In genomic region chr19:55678121-55678671, GRCh38 we compare ENCODE assay signal across 9 cellular contexts. TPM values are rescaled to one million over a fixed set of nuclear protein-coding genes. Genes with fewer than 3 reads are reported as not detected.
DNase-seq lines count a peak whose midpoint lies in the region; ATAC-seq, FAIRE-seq and TF ChIP-seq lines count a peak whose summit lies in the region.
"Had no signal": no experiment of that assay in that cellular context is flagged by ENCODE, and none has a peak within 500 bp of the region (broad histone marks: within the 10 kb centered on the region; RNA-seq: fewer than 3 reads in every experiment).

No MANE protein-coding gene starts in this region.

- no peak overlapping the region for H3K4me3 Mint-ChIP-seq in activated T-helper 1 cell treated with anti-CD3 and anti-CD28 coated beads, Interleukin-12 subunit alpha, Interleukin-12 subunit beta, Interleukin-2, Interleukin-4 antibody, amounts not matched to agents 30 ng/mL and 10 ng/mL and 1 ng/mL, durations not matched to agents 14 hours and 24 hours and 36 hours

- intact Hi-C loops in kidney (cut with DNase I): no loop called here
- intact Hi-C loops in activated T-helper 1 cell treated with anti-CD3 and anti-CD28 coated beads, Interleukin-12 subunit alpha, Interleukin-12 subunit beta, Interleukin-2, Interleukin-4 antibody, amounts not matched to agents 30 ng/mL and 10 ng/mL and 1 ng/mL, durations not matched to agents 14 hours and 24 hours and 36 hours (cut with micrococcal nuclease): loop anchor here (5.0 kb wide), 1 partner anchor 444 kb away; the partner anchor contains the start of gene ZNF787
- intact Hi-C loops in PC-9 (cut with micrococcal nuclease; ENCODE audit: unreplicated experiment): no loop called here

- no peak overlapping the region for H2AFZ ChIP-seq in PC-9

- POLR2A ChIA-PET in PC-9 (lab: Charles Lee; ENCODE audit: unreplicated experiment): no interaction called here

- H4K20me1 ChIP-seq in PC-9 (ENCODE audit: insufficient read depth): peaks cover 54% of the 10 kb centered on the region

- TF ChIP-seq CTCF in kidney (IDR thresholded peaks at IDR 0.05; ENCODE audit: borderline replicate concordance, extremely low read depth, insufficient read depth): no peak
- TF ChIP-seq CTCF in WERI-Rb-1 (IDR thresholded peaks at IDR 0.05; ENCODE audit: low read depth, low read length): no peak
- no peak for TF ChIP-seq CTCF in PC-9 (conservative IDR thresholded peaks at IDR 0.05)

- peaks cover 39% of the 10 kb centered on the region for H3K36me3 Mint-ChIP-seq in activated T-helper 1 cell treated with anti-CD3 and anti-CD28 coated beads, Interleukin-12 subunit alpha, Interleukin-12 subunit beta, Interleukin-2, Interleukin-4 antibody, amounts not matched to agents 30 ng/mL and 10 ng/mL and 1 ng/mL, durations not matched to agents 14 hours and 24 hours and 36 hours (ENCODE audit: low read depth)

- H3K27ac ChIP-seq in kidney (ENCODE audit: low read depth in 2 of 2, low read length in 2 of 2): no peak overlapping the region
- H3K27ac ChIP-seq in WERI-Rb-1: no peak overlapping the region
- H3K27ac ChIP-seq in PC-9: no peak overlapping the region
- H3K27ac ChIP-seq: SJSA1 had no signal

- peaks cover 14% of the 10 kb centered on the region for H3F3A ChIP-seq in PC-9 (ENCODE audit: insufficient read depth, low read depth)

- no peaks in the 10 kb centered on the region for H3K27me3 ChIP-seq in WERI-Rb-1 (ENCODE audit: insufficient read depth, low read depth, severe bottlenecking)
- H3K27me3 ChIP-seq in PC-9 (ENCODE audit: insufficient read depth, low read depth): no peaks in the 10 kb centered on the region
- H3K27me3 ChIP-seq in H7 (ENCODE audit: control insufficient read depth, insufficient read depth, low read length): no peaks in the 10 kb centered on the region
- H3K27me3 ChIP-seq: SJSA1 had no signal

- no peak for FAIRE-seq in kidney (lab: Jason Lieb, UNC)

- TF ChIP-seq POLR2A in GM18526 (IDR thresholded peaks at IDR 0.05; ENCODE audit: extremely low read depth, insufficient read length): peak; percentile 36

- H3K4me1 ChIP-seq in kidney (ENCODE audit: control insufficient read depth in 1 of 2, insufficient read depth in 1 of 2, low read depth in 1 of 2, low read length in 2 of 2) (peaks cover 52 to 60% of the 10 kb centered on the region in 2 donors), PC-9 (replicated peaks; ENCODE audit: insufficient read depth) (peaks cover 19% of the 10 kb centered on the region)

- no peaks in the 10 kb centered on the region for H3K9me2 ChIP-seq in PC-9 (ENCODE audit: insufficient read depth)

- no peaks in the 10 kb centered on the region for H3K9me3 Mint-ChIP-seq in activated T-helper 1 cell treated with anti-CD3 and anti-CD28 coated beads, Interleukin-12 subunit alpha, Interleukin-12 subunit beta, Interleukin-2, Interleukin-4 antibody, amounts not matched to agents 30 ng/mL and 10 ng/mL and 1 ng/mL, durations not matched to agents 14 hours and 24 hours and 36 hours

- no peak overlapping the region for H3K27ac Mint-ChIP-seq in activated T-helper 1 cell treated with anti-CD3 and anti-CD28 coated beads, Interleukin-12 subunit alpha, Interleukin-12 subunit beta, Interleukin-2, Interleukin-4 antibody, amounts not matched to agents 30 ng/mL and 10 ng/mL and 1 ng/mL, durations not matched to agents 14 hours and 24 hours and 36 hours

- H3K4me3 ChIP-seq in kidney (ENCODE audit: low read length in 2 of 2) (peak overlapping the region in 1 of 2 donors; percentile 97), WERI-Rb-1 (ENCODE audit: low read depth, low read length) (no peak overlapping the region), PC-9 (no peak overlapping the region), H7 (ENCODE audit: insufficient read depth, low read depth, low read length) (no peak overlapping the region)
- H3K4me3 ChIP-seq: SJSA1 had no signal

- H3K9me3 ChIP-seq in kidney (ENCODE audit: control insufficient read depth in 1 of 2, low read length in 2 of 2): no peaks in the 10 kb centered on the region
- no peaks in the 10 kb centered on the region for H3K9me3 ChIP-seq in WERI-Rb-1 (ENCODE audit: severe bottlenecking)
- H3K9me3 ChIP-seq in PC-9 (ENCODE audit: insufficient read depth, low read depth): no peaks in the 10 kb centered on the region
- H3K9me3 ChIP-seq: SJSA1 had no signal

- peak; percentile 92 for DNase-seq in NOMO-1 treated with dmso at 0.1 percent for 144 hours (lab: John Stamatoyannopoulos, UW; ENCODE audit: unreplicated experiment)
- DNase-seq in kidney: peak; percentile 78
- no peak for DNase-seq in WERI-Rb-1
- no peak for DNase-seq in activated T-helper 1 cell treated with anti-CD3 and anti-CD28 coated beads, Interleukin-12 subunit alpha, Interleukin-12 subunit beta, Interleukin-2, Interleukin-4 antibody, amounts not matched to agents 30 ng/mL and 10 ng/mL and 1 ng/mL, durations not matched to agents 14 hours and 24 hours and 36 hours (ENCODE audit: low spot score)
- DNase-seq in PC-9: no peak
- no peak for DNase-seq in H7

- CTCF ChIA-PET in PC-9 (lab: Charles Lee): no interaction called here

- H3K27me3 Mint-ChIP-seq in activated T-helper 1 cell treated with anti-CD3 and anti-CD28 coated beads, Interleukin-12 subunit alpha, Interleukin-12 subunit beta, Interleukin-2, Interleukin-4 antibody, amounts not matched to agents 30 ng/mL and 10 ng/mL and 1 ng/mL, durations not matched to agents 14 hours and 24 hours and 36 hours (ENCODE audit: insufficient read depth): no peaks in the 10 kb centered on the region

- peak; percentile 61 for ATAC-seq in HG02610 (IDR thresholded peaks at IDR 0.05; ENCODE audit: unreplicated experiment)

- peak overlapping the region in 1 of 2 donors; percentile 20 for H3K9ac ChIP-seq in kidney (ENCODE audit: low read length in 2 of 2)

- H3K4me1 Mint-ChIP-seq in activated T-helper 1 cell treated with anti-CD3 and anti-CD28 coated beads, Interleukin-12 subunit alpha, Interleukin-12 subunit beta, Interleukin-2, Interleukin-4 antibody, amounts not matched to agents 30 ng/mL and 10 ng/mL and 1 ng/mL, durations not matched to agents 14 hours and 24 hours and 36 hours (ENCODE audit: low read depth): peaks cover 37% of the 10 kb centered on the region

- H3K36me3 ChIP-seq in kidney (ENCODE audit: control insufficient read depth in 1 of 2, insufficient read depth in 2 of 2, low read length in 2 of 2) (peaks cover 15 to 17% of the 10 kb centered on the region in 2 donors), WERI-Rb-1 (peaks cover 78% of the 10 kb centered on the region), PC-9 (ENCODE audit: low read depth) (peaks cover 40% of the 10 kb centered on the region), H7 (replicated peaks; ENCODE audit: control insufficient read depth, insufficient read depth, low read length) (peaks cover 8% of the 10 kb centered on the region)

- H3K79me2 ChIP-seq in PC-9 (ENCODE audit: low read depth): peaks cover 68% of the 10 kb centered on the region

- no TSS peak for BruUV-seq in PC-9 (replicated peaks; lab: Mats Ljungman, UMichigan)

- no peak overlapping the region for H3K4me2 ChIP-seq in PC-9

RNA-seq across cellular contexts. Expression of gene EPN1, which starts 3.2 kb away (rescaled TPM):
- total RNA-seq in kidney: 145 TPM
- 138 TPM for polyA plus RNA-seq in kidney (ENCODE audit: insufficient read depth, low read depth, low replicate concordance)
- total RNA-seq in activated T-helper 1 cell treated with anti-CD3 and anti-CD28 coated beads, Interleukin-12 subunit alpha, Interleukin-12 subunit beta, Interleukin-2, Interleukin-4 antibody, amounts not matched to agents 30 ng/mL and 10 ng/mL and 1 ng/mL, durations not matched to agents 14 hours and 24 hours and 36 hours: 46.0 and 48.3 TPM in 2 replicates
- 232 and 274 TPM in 2 replicates for total RNA-seq in PC-9 (2021)
- total RNA-seq in H7 (2014; rRNA removed; shearing (Covaris generic)): 156 and 157 TPM in 2 replicates

RNA-seq across cellular contexts. Expression of gene U2AF2, which starts 23.4 kb away (rescaled TPM):
- total RNA-seq in kidney (161 TPM), PC-9 (2021) (252 and 323 TPM in 2 replicates)
- 54.8 TPM for polyA plus RNA-seq in kidney (ENCODE audit: insufficient read depth, low read depth, low replicate concordance)
- 384 and 394 TPM in 2 replicates for total RNA-seq in activated T-helper 1 cell treated with anti-CD3 and anti-CD28 coated beads, Interleukin-12 subunit alpha, Interleukin-12 subunit beta, Interleukin-2, Interleukin-4 antibody, amounts not matched to agents 30 ng/mL and 10 ng/mL and 1 ng/mL, durations not matched to agents 14 hours and 24 hours and 36 hours
- total RNA-seq in H7 (2014; rRNA removed; shearing (Covaris generic)): 231 and 289 TPM in 2 replicates

RNA-seq across cellular contexts. Expression of gene CCDC106, which starts 30.2 kb away (rescaled TPM):
- total RNA-seq in kidney (22.7 TPM), PC-9 (2021) (3.2 and 6.7 TPM in 2 replicates)
- polyA plus RNA-seq in kidney (ENCODE audit: insufficient read depth, low read depth, low replicate concordance): 51.9 TPM
- 7.3 and 9.0 TPM in 2 replicates for total RNA-seq in activated T-helper 1 cell treated with anti-CD3 and anti-CD28 coated beads, Interleukin-12 subunit alpha, Interleukin-12 subunit beta, Interleukin-2, Interleukin-4 antibody, amounts not matched to agents 30 ng/mL and 10 ng/mL and 1 ng/mL, durations not matched to agents 14 hours and 24 hours and 36 hours
- total RNA-seq in H7 (2014; rRNA removed; shearing (Covaris generic)): 13.2 and 14.4 TPM in 2 replicates

RNA-seq across cellular contexts. Expression of gene ZNF581, which starts 34.7 kb away (rescaled TPM):
- 23.6 TPM for total RNA-seq in kidney
- 22.0 TPM for polyA plus RNA-seq in kidney (ENCODE audit: insufficient read depth, low read depth, low replicate concordance)
- total RNA-seq in activated T-helper 1 cell treated with anti-CD3 and anti-CD28 coated beads, Interleukin-12 subunit alpha, Interleukin-12 subunit beta, Interleukin-2, Interleukin-4 antibody, amounts not matched to agents 30 ng/mL and 10 ng/mL and 1 ng/mL, durations not matched to agents 14 hours and 24 hours and 36 hours: 35.6 and 36.4 TPM in 2 replicates
- 53.5 and 81.9 TPM in 2 replicates for total RNA-seq in PC-9 (2021)
- 64.7 and 67.0 TPM in 2 replicates for total RNA-seq in H7 (2014; rRNA removed; shearing (Covaris generic))

RNA-seq across cellular contexts. Expression of gene ZNF580, which starts 37.4 kb away (rescaled TPM):
- total RNA-seq in kidney (56.8 TPM), PC-9 (2021) (56.6 and 64.7 TPM in 2 replicates)
- 47.0 TPM for polyA plus RNA-seq in kidney (ENCODE audit: insufficient read depth, low read depth, low replicate concordance)
- 39.8 and 40.4 TPM in 2 replicates for total RNA-seq in activated T-helper 1 cell treated with anti-CD3 and anti-CD28 coated beads, Interleukin-12 subunit alpha, Interleukin-12 subunit beta, Interleukin-2, Interleukin-4 antibody, amounts not matched to agents 30 ng/mL and 10 ng/mL and 1 ng/mL, durations not matched to agents 14 hours and 24 hours and 36 hours
- total RNA-seq in H7 (2014; rRNA removed; shearing (Covaris generic)): 16.0 and 25.0 TPM in 2 replicates

Comparison
In these comparisons a context has a peak if more than half of its experiments do, and no peak if none do; other contexts are left out.
1. DNase-seq: peak in NOMO-1 treated with dmso at 0.1 percent for 144 hours (single experiment) and kidney (single experiment); none in WERI-Rb-1 (single experiment), activated T-helper 1 cell treated with anti-CD3 and anti-CD28 coated beads, Interleukin-12 subunit alpha, Interleukin-12 subunit beta, Interleukin-2, Interleukin-4 antibody, amounts not matched to agents 30 ng/mL and 10 ng/mL and 1 ng/mL, durations not matched to agents 14 hours and 24 hours and 36 hours (single experiment), PC-9 (0 of 2) and H7 (single experiment).